In genomic region chr17:82655523-82655922, GRCh38 we compare ENCODE assay signal across 1 cellular context.
TF ChIP-seq lines count a peak whose summit lies in the region.

No MANE protein-coding gene starts in this region.

TF ChIP-seq in K562, 482 proteins besides CTCF, POLR2A, EP300 and RAD21 (continued from another document):
- TF ChIP-seq PATZ1 (CRISPR knock-in tag; IDR thresholded peaks at IDR 0.05; ENCODE audit: borderline replicate concordance), result no peak
- TF ChIP-seq YY1 (IDR thresholded peaks at IDR 0.05; ENCODE audit: borderline replicate concordance in 1 of 3, control insufficient read depth in 1 of 3, extremely low read depth in 1 of 3, insufficient read depth in 3 of 3, insufficient read length in 1 of 3, insufficient replicate concordance in 2 of 3, low read depth in 1 of 3, low read length in 2 of 3), result no peak
- TF ChIP-seq IRF2 (CRISPR knock-in tag; IDR thresholded peaks at IDR 0.05), result no peak
- TF ChIP-seq NEUROD1 (IDR thresholded peaks at IDR 0.05; ENCODE audit: borderline replicate concordance, low read depth, low read length, partially characterized antibody), result no peak
- no peak for TF ChIP-seq TAF9B (IDR thresholded peaks at IDR 0.05; ENCODE audit: partially characterized antibody)
- no peak for TF ChIP-seq PHF21A (IDR thresholded peaks at IDR 0.05; ENCODE audit: borderline replicate concordance, low read depth)
- no peak for TF ChIP-seq ZNF318 (IDR thresholded peaks at IDR 0.05; ENCODE audit: borderline replicate concordance in 1 of 2, low read depth in 1 of 2)
